Comparison of ENCODE assay signal across 23 cellular contexts in the genomic region with DNA sequence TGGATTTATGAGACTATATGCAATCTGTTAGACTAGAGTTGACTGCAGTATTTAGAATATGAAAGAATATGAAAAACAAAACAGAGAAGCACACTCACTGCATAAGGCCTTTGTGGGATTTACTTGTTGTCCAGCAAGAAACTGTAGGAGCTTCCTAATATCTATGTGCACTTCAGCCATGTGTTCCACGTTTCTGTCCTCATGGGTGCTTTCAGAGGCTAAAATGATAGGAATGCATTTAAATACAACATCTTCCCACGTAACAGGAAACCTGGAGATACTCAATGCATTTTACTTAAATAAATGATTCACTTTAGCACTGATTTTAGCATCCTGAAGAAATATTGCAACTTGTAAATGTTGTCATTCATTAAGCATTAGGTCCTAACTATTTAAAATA. TPM values are rescaled to one million over a fixed set of nuclear protein-coding genes. Genes with fewer than 3 reads are reported as not detected.
A peak's percentile ranks its signal among the peaks of the same experiment; 100 is the strongest.
DNase-seq lines count a peak whose midpoint lies in the region; ATAC-seq and TF ChIP-seq lines count a peak whose summit lies in the region.
"Had no signal": no experiment of that assay in that cellular context is flagged by ENCODE, and none has a peak within 500 bp of the region (broad histone marks: within the 10 kb centered on the region; RNA-seq: fewer than 3 reads in every experiment).

No MANE protein-coding gene starts in this region.

- no peaks in the 10 kb centered on the region for H3K9me3 ChIP-seq in left ventricle myocardium inferior (replicated peaks)
- H3K9me3 ChIP-seq: A549; BE2C; BLaER1 treated with 17β-estradiol and CSF1 and Interleukin-3, amounts not matched to agents 10 nM and 100 nM had no signal

- H3K4me3 ChIP-seq in left ventricle myocardium inferior (no peak overlapping the region), fibroblast of villous mesenchyme (ENCODE audit: low read depth, low read length) (no peak overlapping the region)
- H3K4me3 ChIP-seq: A549; BLaER1 treated with 17β-estradiol and CSF1 and Interleukin-3, amounts not matched to agents 10 nM and 100 nM had no signal

- ATAC-seq in GM21786 (IDR thresholded peaks at IDR 0.05; ENCODE audit: unreplicated experiment): no peak
- ATAC-seq: CD8-positive, alpha-beta T cell had no signal

- DNase-seq in left ventricle myocardium inferior (no peak), cardiac septum (ENCODE audit: low spot score) (no peak), EH (ENCODE audit: low read depth) (peak; percentile 52), fibroblast of villous mesenchyme (ENCODE audit: low read depth) (peak; percentile 72), iris pigment epithelial cell (ENCODE audit: low read depth) (peak; percentile 20), head of caudate nucleus (no peak), amygdala (lab: John Stamatoyannopoulos, UW) (no peak)
- DNase-seq: BE2C; CD4-positive, alpha-beta T cell; COR-L47; DMS 273 treated with DMSO at 0.1 percent for 48 hours; DMS153; DMS53; DMS79; DND-41; GF-D8 had no signal

- peaks cover 76% of the 10 kb centered on the region for H3K36me3 ChIP-seq in left ventricle myocardium inferior

- no peaks in the 10 kb centered on the region for H3K27me3 ChIP-seq in left ventricle myocardium inferior (ENCODE audit: low read depth)
- H3K27me3 ChIP-seq: BE2C; BLaER1 treated with 17β-estradiol and CSF1 and Interleukin-3, amounts not matched to agents 10 nM and 100 nM had no signal

- intact Hi-C loops in left ventricle myocardium inferior (cut with micrococcal nuclease) (no loop called here), cardiac septum (cut with DNase I) (loop anchor here (2.0 kb wide), 1 partner anchor 23 kb away; no protein-coding TSS in a partner anchor), head of caudate nucleus (cut with DNase I) (no loop called here)

- H3K4me1 ChIP-seq in left ventricle myocardium inferior: peaks cover 41% of the 10 kb centered on the region
- H3K4me1 ChIP-seq: A549, BE2C had no signal

- no peak for TF ChIP-seq CTCF in left ventricle myocardium inferior (IDR thresholded peaks at IDR 0.05; ENCODE audit: borderline replicate concordance)
- TF ChIP-seq CTCF in fibroblast of villous mesenchyme (IDR thresholded peaks at IDR 0.05; ENCODE audit: insufficient read depth, low read depth, low read length): no peak

- peak overlapping the region; percentile 34 for H3K27ac ChIP-seq in left ventricle myocardium inferior (replicated peaks)
- H3K27ac ChIP-seq: 22Rv1; A549; BLaER1 treated with 17β-estradiol and CSF1 and Interleukin-3, amounts not matched to agents 10 nM and 100 nM; C4-2B had no signal

RNA-seq across cellular contexts. Expression of gene HUS1, which starts 11.7 kb away (rescaled TPM):
- 26.4 TPM for total RNA-seq in left ventricle myocardium inferior
- 24.1 TPM for total RNA-seq in cardiac septum
- total RNA-seq in fibroblast of villous mesenchyme: 20.6 and 29.4 TPM in 2 replicates

RNA-seq across cellular contexts. Expression of gene PKD1L1, which starts 19.4 kb away (rescaled TPM):
- total RNA-seq in left ventricle myocardium inferior: 1.5 TPM
- total RNA-seq in cardiac septum: 2.5 TPM
- 0.32 and 0.43 TPM in 2 replicates for total RNA-seq in fibroblast of villous mesenchyme
- total RNA-seq: A172 had no signal

Comparison
In these comparisons a context has a peak if more than half of its experiments do, and no peak if none do; other contexts are left out.
1. DNase-seq: peak in EH (single experiment), fibroblast of villous mesenchyme (single experiment) and iris pigment epithelial cell (single experiment); none in left ventricle myocardium inferior (single experiment), cardiac septum (single experiment), head of caudate nucleus (0 of 42) and amygdala (0 of 56).